1 cellular context compared by ENCODE assay signal in the genomic region with DNA sequence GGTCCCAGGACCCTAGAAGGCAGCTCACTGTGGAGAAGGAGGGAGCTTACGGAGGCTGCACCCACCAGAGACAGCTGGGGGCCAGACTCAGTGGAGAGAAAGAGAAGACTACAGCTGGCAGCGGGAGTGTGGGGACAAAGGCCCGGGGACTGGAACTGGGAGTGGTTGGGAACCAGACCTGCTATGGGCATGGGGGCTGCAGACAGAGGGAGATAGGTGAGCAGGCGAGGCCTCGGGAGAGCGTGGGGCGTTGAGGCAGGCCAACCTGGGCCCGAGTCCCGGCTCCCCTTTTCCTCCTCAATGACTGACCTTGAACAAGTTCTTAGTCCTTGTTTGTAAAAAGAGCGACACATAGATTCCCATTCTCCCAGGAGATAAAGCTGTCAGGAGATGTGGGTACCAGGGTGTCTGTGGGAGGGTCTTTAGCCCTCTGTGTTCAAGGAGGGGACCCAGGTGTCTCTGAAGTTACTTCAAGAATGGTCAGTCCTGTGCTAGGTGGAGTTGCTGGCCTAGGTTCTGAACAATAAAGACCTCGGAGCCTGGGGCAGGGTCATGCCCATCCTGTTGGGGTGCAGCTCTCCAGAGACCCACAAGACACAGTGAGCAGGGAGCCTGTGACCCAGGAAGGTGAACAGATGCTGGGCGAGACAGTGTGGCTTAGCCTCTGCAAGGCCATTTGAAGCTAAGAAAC.
TF ChIP-seq lines count a peak whose summit lies in the region.

No MANE protein-coding gene starts in this region.

TF ChIP-seq in H1, 55 proteins besides CTCF, POLR2A, EP300 and RAD21:
- TF ChIP-seq HDAC6 (IDR thresholded peaks at IDR 0.05; ENCODE audit: low read depth, low read length) (no peak), JUND (IDR thresholded peaks at IDR 0.05; ENCODE audit: low read length) (no peak), BACH1 (IDR thresholded peaks at IDR 0.05; ENCODE audit: low read length) (no peak), SP2 (IDR thresholded peaks at IDR 0.05; ENCODE audit: low read length) (no peak), SAP30 (IDR thresholded peaks at IDR 0.05; ENCODE audit: insufficient read depth, insufficient replicate concordance, low read length) (no peak), CHD1 (IDR thresholded peaks at IDR 0.05; ENCODE audit: low read depth, low read length) (no peak), SIRT6 (IDR thresholded peaks at IDR 0.05; ENCODE audit: low read length) (no peak), HDAC2 (IDR thresholded peaks at IDR 0.05; ENCODE audit: borderline replicate concordance in 1 of 2, low read depth in 2 of 2, low read length in 2 of 2) (no peak), CEBPB (IDR thresholded peaks at IDR 0.05; ENCODE audit: low read depth, low read length) (no peak)
TF ChIP-seq in H1: peak in this region for 0.
